Comparison of ENCODE assay signal across 12 cellular contexts in genomic region chr11:62925308-62925707, GRCh38. TPM values are rescaled to one million over a fixed set of nuclear protein-coding genes. Genes with fewer than 3 reads are reported as not detected.
DNase-seq lines count a peak whose midpoint lies in the region; ATAC-seq and TF ChIP-seq lines count a peak whose summit lies in the region.
"Had no signal": no experiment of that assay in that cellular context is flagged by ENCODE, and none has a peak within 500 bp of the region (broad histone marks: within the 10 kb centered on the region; RNA-seq: fewer than 3 reads in every experiment).

No MANE protein-coding gene starts in this region.

- no peak overlapping the region for H3K27ac Mint-ChIP-seq in Calu3 (ENCODE audit: unreplicated experiment)
- no peak overlapping the region for H3K27ac Mint-ChIP-seq in neural crest cell (ENCODE audit: unreplicated experiment)

- H3K9me3 Mint-ChIP-seq in Calu3 (ENCODE audit: low read depth, unreplicated experiment) (no peaks in the 10 kb centered on the region), neural crest cell (no peaks in the 10 kb centered on the region)

- H3K9me3 ChIP-seq in HUES64 (ENCODE audit: insufficient read depth, low read depth, low read length) (no peaks in the 10 kb centered on the region), fibroblast of lung (ENCODE audit: control insufficient read depth, insufficient read depth, low read depth, low read length) (no peaks in the 10 kb centered on the region), GM23248 (ENCODE audit: low read depth) (no peaks in the 10 kb centered on the region)

- WGBS in HUES64, result 7% methylated on average over 13 of the region's 14 CpGs
- 91 to 94% methylated on average over 14 of the region's 14 CpGs for WGBS in GM23248 (ENCODE audit: low coverage in 1 of 2, low lambda C conversion rate in 2 of 2, missing lambda C conversion rate in 2 of 2), 2 experiments

- intact Hi-C loops in Calu3 (cut with micrococcal nuclease; ENCODE audit: unreplicated experiment), result no loop called here

- H3K9ac ChIP-seq in HUES64 (ENCODE audit: low read depth, low read length) (no peak overlapping the region), fibroblast of lung (ENCODE audit: insufficient read depth, low read length) (no peak overlapping the region), GM23248 (no peak overlapping the region)

- H3K27me3 Mint-ChIP-seq in Calu3 (ENCODE audit: unreplicated experiment), result peaks cover 98% of the 10 kb centered on the region
- H3K27me3 Mint-ChIP-seq in neural crest cell (ENCODE audit: low read depth), result peaks cover 95% of the 10 kb centered on the region

- no peaks in the 10 kb centered on the region for H3K36me3 ChIP-seq in HUES64 (ENCODE audit: insufficient read depth, low read length)
- no peaks in the 10 kb centered on the region for H3K36me3 ChIP-seq in fibroblast of lung (ENCODE audit: control insufficient read depth, insufficient read depth, low read length)
- no peaks in the 10 kb centered on the region for H3K36me3 ChIP-seq in GM23248 (ENCODE audit: low read depth)

- H3K4me1 Mint-ChIP-seq in Calu3 (ENCODE audit: low read depth, unreplicated experiment) (peaks cover 19% of the 10 kb centered on the region), neural crest cell (peaks cover 48% of the 10 kb centered on the region)

- H4K20me1 ChIP-seq in fibroblast of lung (ENCODE audit: control insufficient read depth, extremely low read depth, insufficient read depth, low read length), result no peaks in the 10 kb centered on the region
- H4K20me1 ChIP-seq in GM23248 (ENCODE audit: insufficient read depth), result no peaks in the 10 kb centered on the region

- no peak for ATAC-seq in GM21529 (IDR thresholded peaks at IDR 0.05; ENCODE audit: unreplicated experiment)

- H3K27ac ChIP-seq in HUES64 (ENCODE audit: low read depth, low read length) (no peak overlapping the region), fibroblast of lung (ENCODE audit: insufficient read depth, low read length) (no peak overlapping the region), GM23248 (no peak overlapping the region)

- no TSS peak for BruUV-seq in Calu3 (replicated peaks; lab: Mats Ljungman, UMichigan)

- H3K27me3 ChIP-seq in HUES64 (ENCODE audit: insufficient read depth, low read length) (peaks cover 79% of the 10 kb centered on the region), fibroblast of lung (ENCODE audit: control insufficient read depth, insufficient read depth, low read length) (peaks cover 58% of the 10 kb centered on the region), GM23248 (replicated peaks; ENCODE audit: insufficient read depth) (peaks cover 17% of the 10 kb centered on the region)

- no peaks in the 10 kb centered on the region for H3K9me2 ChIP-seq in GM23248 (ENCODE audit: insufficient read depth)

- no peak for TF ChIP-seq CTCF in Calu3 (IDR thresholded peaks at IDR 0.05; ENCODE audit: unreplicated experiment)
- no peak for TF ChIP-seq CTCF in fibroblast of lung (conservative IDR thresholded peaks at IDR 0.05 in 1 of 2, IDR thresholded peaks at IDR 0.05 in 1 of 2; ENCODE audit: low read depth in 1 of 2, low read length in 2 of 2)
- no peak for TF ChIP-seq CTCF in neural crest cell (conservative IDR thresholded peaks at IDR 0.05)

- no peaks in the 10 kb centered on the region for H3F3A ChIP-seq in GM23248 (ENCODE audit: insufficient read depth)

- H3K4me1 ChIP-seq in HUES64 (ENCODE audit: insufficient read depth, low read length), result peaks cover 9% of the 10 kb centered on the region
- peaks cover 3% of the 10 kb centered on the region for H3K4me1 ChIP-seq in fibroblast of lung (ENCODE audit: control insufficient read depth, extremely low read depth, insufficient read depth, low read length)
- no peaks in the 10 kb centered on the region for H3K4me1 ChIP-seq in GM23248 (ENCODE audit: insufficient read depth)

- no peak overlapping the region for H2AFZ ChIP-seq in fibroblast of lung (ENCODE audit: low read length)
- no peak overlapping the region for H2AFZ ChIP-seq in GM23248

- CTCF ChIA-PET in Calu3 (lab: Charles Lee), result no interaction called here

- H3K4me2 ChIP-seq in fibroblast of lung (ENCODE audit: extremely low read depth, insufficient read depth, low read length), result peak overlapping the region; percentile 53
- no peak overlapping the region for H3K4me2 ChIP-seq in GM23248 (ENCODE audit: unreplicated experiment)

- no peaks in the 10 kb centered on the region for H3K79me2 ChIP-seq in fibroblast of lung (ENCODE audit: control insufficient read depth, insufficient read depth, low read length)
- no peaks in the 10 kb centered on the region for H3K79me2 ChIP-seq in GM23248 (ENCODE audit: insufficient read depth)

- H3K36me3 Mint-ChIP-seq in Calu3 (ENCODE audit: insufficient read depth, unreplicated experiment), result no peaks in the 10 kb centered on the region
- H3K36me3 Mint-ChIP-seq in neural crest cell (ENCODE audit: low read depth), result no peaks in the 10 kb centered on the region

- H3K4me3 Mint-ChIP-seq in Calu3 (ENCODE audit: low read depth, unreplicated experiment), result peak overlapping the region; percentile 21
- H3K4me3 Mint-ChIP-seq in neural crest cell, result peak overlapping the region; percentile 71

- H3K4me3 ChIP-seq in HUES64 (ENCODE audit: low read length), result peak overlapping the region; percentile 65
- H3K4me3 ChIP-seq in fibroblast of lung (replicated peaks in 1 of 4; ENCODE audit: control extremely low read depth in 1 of 4, insufficient read depth in 1 of 4, low read depth in 3 of 4, low read length in 4 of 4), result no peak overlapping the region
- no peak overlapping the region for H3K4me3 ChIP-seq in GM23248

- in situ Hi-C loops in KBM-7 (cut with MboI; ENCODE audit: low pct_unique_long_range_greater_than_20kb, low sequenced_read_pairs), result no loop called here
- in situ Hi-C loops in GM23248 (cut with MboI), result no loop called here

- DNase-seq in Calu3, result no peak
- DNase-seq in fibroblast of lung (ENCODE audit: low read depth in 2 of 2), result no peak
- no peak for DNase-seq in neural crest cell (ENCODE audit: low read depth, low spot score)
- DNase-seq in KBM-7, result no peak
- DNase-seq in GM23248, result no peak
- DNase-seq in activated effector memory CD4-positive, alpha-beta T cell treated with anti-CD3 and anti-CD28 coated beads, Interleukin-2, amount 50 U/mL, for 16 hours, result no peak
- DNase-seq: COR-L47 had no signal

RNA-seq across cellular contexts. Expression of gene CHRM1, which starts 4.1 kb away (rescaled TPM):
- not detected in 2 replicates for total RNA-seq in Calu3 (2022)
- 0.05 TPM for polyA plus RNA-seq in HUES64 (2013, experiment 1 of 2)
- polyA plus RNA-seq in HUES64 (2013, experiment 2 of 2), result not detected
- total RNA-seq in fibroblast of lung, result not detected in 2 replicates
- not detected in 2 replicates for polyA plus RNA-seq in fibroblast of lung
- polyA plus RNA-seq in fibroblast of lung (2012), result not detected in 2 replicates
- not detected in 2 replicates for polyA minus RNA-seq in fibroblast of lung (ENCODE audit: low replicate concordance)
- not detected in 2 replicates for total RNA-seq in neural crest cell
- not detected in 2 replicates for total RNA-seq in GM23248 (2014; rRNA removed; shearing (Covaris generic))
- not detected in 2 replicates for polyA plus RNA-seq in GM23248 (2016; fragmentation: Nextera tagmentation; extraction: Ambion mirVana)
- total RNA-seq: cerebellum, NCI-H460 had no signal

RNA-seq across cellular contexts. Expression of gene SLC3A2, which starts 44.6 kb away (rescaled TPM):
- total RNA-seq in Calu3 (2022), result 410 and 444 TPM in 2 replicates
- 192 TPM for polyA plus RNA-seq in HUES64 (2013, experiment 1 of 2)
- 181 TPM for polyA plus RNA-seq in HUES64 (2013, experiment 2 of 2)
- total RNA-seq in fibroblast of lung, result 344 and 441 TPM in 2 replicates
- 91.2 and 132 TPM in 2 replicates for polyA plus RNA-seq in fibroblast of lung
- polyA plus RNA-seq in fibroblast of lung (2012), result 76.2 and 115 TPM in 2 replicates
- 118 and 198 TPM in 2 replicates for polyA minus RNA-seq in fibroblast of lung (ENCODE audit: low replicate concordance)
- total RNA-seq in neural crest cell, result 181 and 185 TPM in 2 replicates
- total RNA-seq in GM23248 (2014; rRNA removed; shearing (Covaris generic)), result 290 and 301 TPM in 2 replicates
- 310 and 319 TPM in 2 replicates for polyA plus RNA-seq in GM23248 (2016; fragmentation: Nextera tagmentation; extraction: Ambion mirVana)

RNA-seq across cellular contexts. Expression of gene SLC22A6, which starts 59.5 kb away (rescaled TPM):
- total RNA-seq in Calu3 (2022) (not detected in 2 replicates), fibroblast of lung (not detected in 2 replicates), neural crest cell (not detected in 2 replicates)
- polyA plus RNA-seq in HUES64 (2013, experiment 1 of 2), result not detected
- polyA plus RNA-seq in HUES64 (2013, experiment 2 of 2), result not detected
- polyA plus RNA-seq in fibroblast of lung (not detected in 2 replicates), GM23248 (2016; fragmentation: Nextera tagmentation; extraction: Ambion mirVana) (not detected in 2 replicates)
- polyA plus RNA-seq in fibroblast of lung (2012), result not detected in 2 replicates
- polyA minus RNA-seq in fibroblast of lung (ENCODE audit: low replicate concordance), result not detected in 2 replicates
- not detected in 2 replicates for total RNA-seq in GM23248 (2014; rRNA removed; shearing (Covaris generic))
- total RNA-seq: NCI-H460 had no signal
- polyA plus RNA-seq: thymus had no signal
